ENCODE assay signal across 15 cellular contexts in the genomic region with DNA sequence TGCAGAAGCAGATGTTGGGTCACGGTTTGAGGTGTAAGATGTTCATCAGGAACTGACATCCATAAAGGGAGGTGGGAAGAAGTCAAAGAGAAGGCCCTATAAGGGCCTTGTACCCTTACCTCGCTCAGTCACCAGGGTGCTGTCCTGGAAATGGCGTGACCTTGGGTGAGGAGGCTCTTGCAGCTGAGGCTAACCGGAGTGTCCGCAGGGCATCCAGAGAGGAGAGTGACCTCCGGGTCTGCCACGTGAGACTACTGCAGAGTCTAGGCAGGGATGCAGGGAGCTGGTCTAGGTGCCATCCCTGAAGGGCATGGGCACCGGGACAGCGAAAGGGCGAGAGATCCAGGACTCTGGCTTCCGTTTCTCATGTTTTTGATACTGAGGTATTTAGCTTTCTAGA.
"Had no signal": no experiment of that assay in that cellular context is flagged by ENCODE, and none has a peak within 500 bp of the region (broad histone marks: within the 10 kb centered on the region; RNA-seq: fewer than 3 reads in every experiment).

No MANE protein-coding gene starts in this region.

- ATAC-seq: activated naive CD4-positive, alpha-beta T cell treated with anti-CD3 and anti-CD28 coated beads, Interleukin-2, amount 50 U/mL, for 72 hours; body of pancreas; esophagus mucosa; stimulated activated naive B cell treated with anti-CD40 and anti-IgM and Interleukin-4, amounts not matched to agents 10 μg/mL and 1 μg/mL and 100 μg/mL, for 72 hours had no signal

- DNase-seq: activated CD4-positive, alpha-beta memory T cell treated with anti-CD3 and anti-CD28 coated beads, Interleukin-2, amount 10 ng/mL, durations not matched to agents 7 days and 5 days; activated effector memory CD4-positive, alpha-beta T cell treated with Interleukin-2 at 50 U/mL for 16 hours; activated T-cell treated with anti-CD3 and anti-CD28 coated beads, Interleukin-2, amount 50 U/mL, for 24 hours; amniotic stem cell; body of pancreas; central memory CD4-positive, alpha-beta T cell; glutamatergic neuron; kidney glomerular epithelial cell; stimulated activated CD4-positive, alpha-beta T cell treated with anti-CD3 and anti-CD28 coated beads, Interleukin-2, amount 100 ng/mL, for 48 hours; stimulated activated naive B cell treated with anti-CD40 and anti-IgM and Interleukin-4, amounts not matched to agents 10 μg/mL and 1 μg/mL and 100 μg/mL, for 72 hours; T-helper 9 cell had no signal

- H3K4me3 ChIP-seq: body of pancreas, coronary artery, tibial nerve had no signal

- H3K36me3 ChIP-seq: tibial nerve had no signal

- H3K27me3 ChIP-seq: body of pancreas, tibial nerve had no signal

- H3K9me3 ChIP-seq: body of pancreas, tibial nerve had no signal
